In genomic region chr19:3065675-3066357, GRCh38 we compare ENCODE assay signal across 8 cellular contexts. TPM values are rescaled to one million over a fixed set of nuclear protein-coding genes. Genes with fewer than 3 reads are reported as not detected.
DNase-seq lines count a peak whose midpoint lies in the region; ATAC-seq and TF ChIP-seq lines count a peak whose summit lies in the region.

No MANE protein-coding gene starts in this region.

- peak overlapping the region; percentile 39 for H3K27ac ChIP-seq in lower lobe of right lung

- DNase-seq in GM13976 (ENCODE audit: low spot score), result peak; percentile 81
- DNase-seq in NAMALWA (ENCODE audit: low spot score), result peak; percentile 87
- DNase-seq in lower lobe of right lung, result no peak
- no peak for DNase-seq in chondrocyte (ENCODE audit: low spot score)
- DNase-seq in MV-4-11 (lab: John Stamatoyannopoulos, UW), result no peak

- H3K36me3 ChIP-seq in lower lobe of right lung, result no peaks in the 10 kb centered on the region

- intact Hi-C loops in lower lobe of right lung (cut with DNase I), result no loop called here

- in situ Hi-C loops in GM13976 (cut with MboI; ENCODE audit: low sequenced_read_pairs, unreplicated experiment), result no loop called here

- H3K27me3 Mint-ChIP-seq in chondrocyte (ENCODE audit: low read depth), result no peaks in the 10 kb centered on the region

- H3K27ac Mint-ChIP-seq in chondrocyte (ENCODE audit: unreplicated experiment), result no peak overlapping the region

- H3K27me3 ChIP-seq in lower lobe of right lung (ENCODE audit: low read depth), result no peaks in the 10 kb centered on the region

- H3K36me3 Mint-ChIP-seq in chondrocyte (ENCODE audit: low read depth), result no peaks in the 10 kb centered on the region

- no peak overlapping the region for H3K4me3 Mint-ChIP-seq in chondrocyte (ENCODE audit: unreplicated experiment)

- TF ChIP-seq CTCF in GM13976 (IDR thresholded peaks at IDR 0.05; ENCODE audit: borderline replicate concordance, control extremely low read depth, extremely low read depth, insufficient read depth, missing control alignments), result no peak
- no peak for TF ChIP-seq CTCF in lower lobe of right lung (IDR thresholded peaks at IDR 0.05)
- TF ChIP-seq CTCF in chondrocyte (IDR thresholded peaks at IDR 0.05), result no peak

- ATAC-seq in GM21423 (IDR thresholded peaks at IDR 0.05; ENCODE audit: unreplicated experiment), result peak; percentile 53
- ATAC-seq in lower lobe of right lung, result no peak
- no peak for ATAC-seq in HG03159 (IDR thresholded peaks at IDR 0.05; ENCODE audit: unreplicated experiment)
- no peak for ATAC-seq in GM18868 (IDR thresholded peaks at IDR 0.05; ENCODE audit: unreplicated experiment)

- H3K4me1 Mint-ChIP-seq in chondrocyte (ENCODE audit: low read depth), result peaks cover 2% of the 10 kb centered on the region

- no peaks in the 10 kb centered on the region for H3K9me3 Mint-ChIP-seq in chondrocyte (ENCODE audit: low read depth)

- peaks cover 22% of the 10 kb centered on the region for H3K4me1 ChIP-seq in lower lobe of right lung

- H3K4me3 ChIP-seq in lower lobe of right lung, result no peak overlapping the region

- H3K9me3 ChIP-seq in lower lobe of right lung, result no peaks in the 10 kb centered on the region

RNA-seq across cellular contexts. Expression of gene TLE5, which starts 3.5 kb away (rescaled TPM):
- total RNA-seq in lower lobe of right lung, result 413 TPM
- total RNA-seq in chondrocyte, result 223 to 306 TPM (median 303 TPM) in 3 replicates

RNA-seq across cellular contexts. Expression of gene GNA11, which starts 28.3 kb away (rescaled TPM):
- 60.6 TPM for total RNA-seq in lower lobe of right lung
- total RNA-seq in chondrocyte, result 62.1 to 68.9 TPM (median 68.1 TPM) in 3 replicates

RNA-seq across cellular contexts. Expression of gene TLE2, which starts 36.7 kb away (rescaled TPM):
- total RNA-seq in lower lobe of right lung (42.7 TPM), chondrocyte (12.3 to 14.1 TPM (median 13.7 TPM) in 3 replicates)

Comparison
In these comparisons a context has a peak if more than half of its experiments do, and no peak if none do; other contexts are left out.
1. DNase-seq: peak in GM13976 (single experiment) and NAMALWA (single experiment); none in lower lobe of right lung (single experiment), chondrocyte (single experiment) and MV-4-11 (single experiment).